Comparison of ENCODE assay signal across 9 cellular contexts in the genomic region with DNA sequence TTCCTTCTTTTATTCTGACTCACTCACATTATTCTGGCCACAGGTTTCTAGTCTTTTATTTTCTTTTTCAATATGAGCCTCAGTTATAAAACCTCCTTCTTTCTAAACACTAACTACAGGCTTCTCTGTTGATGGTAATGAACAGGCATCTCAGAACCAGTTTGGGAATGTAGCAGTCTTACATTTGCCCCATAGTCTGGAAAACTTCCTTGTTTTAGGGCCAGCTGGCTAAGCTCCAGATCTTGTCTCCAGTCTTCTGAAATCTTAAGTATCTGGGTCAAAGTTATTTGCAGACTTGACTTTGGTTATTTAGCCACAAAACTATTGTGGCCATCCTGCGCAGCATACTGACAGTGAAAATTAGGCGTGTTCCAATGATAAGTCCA.
DNase-seq lines count a peak whose midpoint lies in the region; ATAC-seq and TF ChIP-seq lines count a peak whose summit lies in the region.
"Had no signal": no experiment of that assay in that cellular context is flagged by ENCODE, and none has a peak within 500 bp of the region (broad histone marks: within the 10 kb centered on the region; RNA-seq: fewer than 3 reads in every experiment).

No MANE protein-coding gene starts in this region.

- peak overlapping the region; percentile 33 for H3K27ac ChIP-seq in epithelial cell of prostate

- TF ChIP-seq CTCF in AG09319 (IDR thresholded peaks at IDR 0.05; ENCODE audit: low read depth, low read length) = no peak

- DNase-seq in AG09319 (ENCODE audit: extremely low read depth, low read depth) (peak; percentile 37), LoVo (ENCODE audit: low spot score) (peak; percentile 62), epithelial cell of prostate (ENCODE audit: low read depth, low spot score) (peak; percentile 26), myocyte (ENCODE audit: low read depth) (peak; percentile 79), activated T-cell treated with anti-CD3 and anti-CD28 coated beads for 4 hours (no peak)
- no peak for DNase-seq in activated naive CD4-positive, alpha-beta T cell treated with Interleukin-2 at 50 U/mL for 16 hours
- no peak for DNase-seq in activated CD8-positive, alpha-beta memory T cell treated with anti-CD3 and anti-CD28 coated beads for 24 hours
- DNase-seq: activated CD4-positive, alpha-beta T cell treated with anti-CD3 and anti-CD28 coated beads, Interleukin-2, amount 50 U/mL, for 4 hours had no signal

- no peak for ATAC-seq in GM21447 (IDR thresholded peaks at IDR 0.05; ENCODE audit: unreplicated experiment)

Comparison
In these comparisons a context has a peak if more than half of its experiments do, and no peak if none do; other contexts are left out.
1. DNase-seq: peak in AG09319 (single experiment), LoVo (single experiment), epithelial cell of prostate (single experiment) and myocyte (single experiment); none in activated naive CD4-positive, alpha-beta T cell treated with Interleukin-2 at 50 U/mL for 16 hours (single experiment), activated T-cell treated with anti-CD3 and anti-CD28 coated beads for 4 hours (single experiment) and activated CD8-positive, alpha-beta memory T cell treated with anti-CD3 and anti-CD28 coated beads for 24 hours (single experiment).